ENCODE assay signal across 9 cellular contexts in genomic region chr2:18455256-18455862, GRCh38.
A peak's percentile ranks its signal among the peaks of the same experiment; 100 is the strongest.
DNase-seq lines count a peak whose midpoint lies in the region; ATAC-seq, FAIRE-seq and TF ChIP-seq lines count a peak whose summit lies in the region.
"Had no signal": no experiment of that assay in that cellular context is flagged by ENCODE, and none has a peak within 500 bp of the region (broad histone marks: within the 10 kb centered on the region; RNA-seq: fewer than 3 reads in every experiment).

No MANE protein-coding gene starts in this region.

- H3K27me3 ChIP-seq in heart left ventricle = no peaks in the 10 kb centered on the region
- H3K27me3 ChIP-seq in skeletal muscle tissue (ENCODE audit: control insufficient read depth in 3 of 3, insufficient read depth in 3 of 3, low read length in 3 of 3) = no peaks in the 10 kb centered on the region

- intact Hi-C loops in heart left ventricle (cut with DNase I) = no loop called here

- WGBS in heart left ventricle, 4 donors = 47 to 57% (median 50%) methylated on average over 5 of the region's 5 CpGs

- H3K9me3 ChIP-seq in heart left ventricle = no peaks in the 10 kb centered on the region
- H3K9me3 ChIP-seq in skeletal muscle tissue (ENCODE audit: control insufficient read depth in 3 of 3, low read length in 3 of 3) = no peaks in the 10 kb centered on the region

- no peak overlapping the region for H3K27ac Mint-ChIP-seq in activated CD4-positive, alpha-beta memory T cell treated with anti-CD3 and anti-CD28 coated beads, Interleukin-2, amount 10 ng/mL, durations not matched to agents 7 days and 5 days

- no peaks in the 10 kb centered on the region for H3K4me1 Mint-ChIP-seq in activated CD4-positive, alpha-beta memory T cell treated with anti-CD3 and anti-CD28 coated beads, Interleukin-2, amount 10 ng/mL, durations not matched to agents 7 days and 5 days

- DNase-seq in H54 (ENCODE audit: insufficient read length, low spot score) (no peak), T1000 (lab: John Stamatoyannopoulos, UW) (peak; percentile 24), heart left ventricle (no peak), ecto neural progenitor cell (ENCODE audit: low spot score) (no peak), GM10266 (ENCODE audit: extremely low spot score) (no peak)
- no peak for DNase-seq in activated CD4-positive, alpha-beta memory T cell treated with anti-CD3 and anti-CD28 coated beads, Interleukin-2, amount 10 ng/mL, durations not matched to agents 7 days and 5 days
- DNase-seq: activated naive CD4-positive, alpha-beta T cell treated with Interleukin-2 at 50 U/mL for 16 hours had no signal

- H3K9me3 Mint-ChIP-seq in activated CD4-positive, alpha-beta memory T cell treated with anti-CD3 and anti-CD28 coated beads, Interleukin-2, amount 10 ng/mL, durations not matched to agents 7 days and 5 days = no peaks in the 10 kb centered on the region

- peak overlapping the region in 2 of 3 donors; percentile 7 to 28 for H3K9ac ChIP-seq in skeletal muscle tissue (ENCODE audit: low read depth in 1 of 3, low read length in 3 of 3)

- no peaks in the 10 kb centered on the region for H3K36me3 ChIP-seq in heart left ventricle
- H3K36me3 ChIP-seq in skeletal muscle tissue (ENCODE audit: control insufficient read depth in 3 of 3, insufficient read depth in 3 of 3, low read length in 3 of 3) = no peaks in the 10 kb centered on the region

- TF ChIP-seq CTCF in heart left ventricle (IDR thresholded peaks at IDR 0.05) (peak in 7 of 12 donors; percentile 16 to 43 (median 36)), GM10266 (IDR thresholded peaks at IDR 0.05; ENCODE audit: control insufficient read depth, insufficient read depth, low read depth, missing control alignments) (no peak)

- peak; percentile 44 to 56 (median 47) for ATAC-seq in heart left ventricle
- ATAC-seq in HG03280 (IDR thresholded peaks at IDR 0.05; ENCODE audit: unreplicated experiment) = no peak

- CTCF ChIA-PET in activated CD4-positive, alpha-beta memory T cell treated with anti-CD3 and anti-CD28 coated beads, Interleukin-2, amount 10 ng/mL, durations not matched to agents 7 days and 5 days (lab: Charles Lee) = no interaction called here

- peak; percentile 36 for FAIRE-seq in H54 (lab: Jason Lieb, UNC)

- no peaks in the 10 kb centered on the region for H3K36me3 Mint-ChIP-seq in activated CD4-positive, alpha-beta memory T cell treated with anti-CD3 and anti-CD28 coated beads, Interleukin-2, amount 10 ng/mL, durations not matched to agents 7 days and 5 days (ENCODE audit: low read depth)

- no peak overlapping the region for H3K4me3 Mint-ChIP-seq in activated CD4-positive, alpha-beta memory T cell treated with anti-CD3 and anti-CD28 coated beads, Interleukin-2, amount 10 ng/mL, durations not matched to agents 7 days and 5 days

- no peak for TF ChIP-seq POLR2A in H54 (IDR thresholded peaks at IDR 0.05; ENCODE audit: low read depth, low read length)
- no peak for TF ChIP-seq POLR2A in heart left ventricle (IDR thresholded peaks at IDR 0.05)

- POLR2A ChIA-PET in activated CD4-positive, alpha-beta memory T cell treated with anti-CD3 and anti-CD28 coated beads, Interleukin-2, amount 10 ng/mL, durations not matched to agents 7 days and 5 days (lab: Charles Lee) = no interaction called here

- H3K27me3 Mint-ChIP-seq in activated CD4-positive, alpha-beta memory T cell treated with anti-CD3 and anti-CD28 coated beads, Interleukin-2, amount 10 ng/mL, durations not matched to agents 7 days and 5 days = no peaks in the 10 kb centered on the region

- H3K4me3 ChIP-seq in heart left ventricle (no peak overlapping the region), skeletal muscle tissue (ENCODE audit: low read length in 3 of 3) (peak overlapping the region in 1 of 3 donors; percentile 2)

- H3K27ac ChIP-seq in heart left ventricle (peak overlapping the region in 8 of 12 donors; percentile 20 to 65 (median 42)), skeletal muscle tissue (ENCODE audit: low read depth, low read length) (no peak overlapping the region)

- H3K4me1 ChIP-seq in heart left ventricle (peaks cover 0 to 25% (median 6%) of the 10 kb centered on the region in 12 donors), skeletal muscle tissue (ENCODE audit: control insufficient read depth in 3 of 3, insufficient read depth in 3 of 3, low read length in 3 of 3) (peaks cover 14 to 26% (median 17%) of the 10 kb centered on the region in 3 donors)
